9 cellular contexts compared by ENCODE assay signal in the genomic region with DNA sequence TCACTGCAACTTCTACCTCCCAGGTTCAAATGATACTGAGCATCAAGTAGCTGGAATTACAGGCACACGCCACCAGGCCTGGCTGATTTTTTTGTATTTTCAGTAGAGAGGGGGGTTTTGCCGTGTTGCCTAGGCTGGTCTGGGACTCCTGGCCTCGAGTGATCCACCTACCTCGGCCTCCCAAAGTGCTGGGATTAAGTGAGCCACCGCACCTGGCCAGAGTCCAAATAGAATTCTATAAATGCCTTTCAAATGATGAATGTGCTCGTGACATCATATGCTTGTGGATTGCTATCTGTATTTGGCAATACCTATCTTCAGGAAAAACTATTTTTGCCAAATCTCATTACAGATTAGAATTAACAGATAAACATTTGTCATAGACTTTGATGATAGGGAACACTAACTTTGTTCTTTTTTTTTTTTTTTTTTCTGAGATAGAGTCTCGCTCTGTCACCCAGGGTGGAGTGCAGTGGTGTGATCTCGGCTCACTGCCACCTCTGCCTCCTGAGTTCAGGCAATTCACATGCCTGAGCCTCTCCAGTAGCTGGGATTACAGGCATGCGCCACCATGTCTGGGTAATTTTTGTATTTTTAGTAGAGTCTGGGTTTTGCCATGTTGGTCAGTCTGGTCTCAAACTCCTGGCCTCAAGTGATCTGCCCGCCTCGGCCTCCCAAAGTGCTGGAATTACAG. TPM values are rescaled to one million over a fixed set of nuclear protein-coding genes. Genes with fewer than 3 reads are reported as not detected.
DNase-seq lines count a peak whose midpoint lies in the region; ATAC-seq, FAIRE-seq and TF ChIP-seq lines count a peak whose summit lies in the region.
"Not testable (repeated sequence)": the region's sequence is repeated elsewhere in the genome, so short reads cannot be mapped to it uniquely, and the experiment has no call there.
"Had no signal": no experiment of that assay in that cellular context is flagged by ENCODE, and none has a peak within 500 bp of the region (broad histone marks: within the 10 kb centered on the region; RNA-seq: fewer than 3 reads in every experiment).

No MANE protein-coding gene starts in this region.

- not testable (repeated sequence) for H3K4ac ChIP-seq in IMR-90 (ENCODE audit: low read depth, low read length)

- ATAC-seq in IMR-90 (ENCODE audit: low read depth) (peak; percentile 40), body of pancreas (peak; percentile 72), left cardiac atrium (peak; percentile 41 to 75), left lung (peak; percentile 40), mucosa of descending colon (peak; percentile 73), thoracic aorta (ENCODE audit: insufficient number of reproducible peaks, low FRiP score, low read depth) (peak; percentile 43)

- no CpG with 5 or more reads among the region's 11 CpGs for WGBS in IMR-90 (ENCODE audit: extremely low coverage in 2 of 2, insufficient read length in 1 of 2), 2 experiments
- WGBS in body of pancreas, 2 donors = no CpG with 5 or more reads among the region's 11 CpGs

- in situ Hi-C loops in IMR-90 (cut with MboI; ENCODE audit: low sequenced_read_pairs) = not testable (repeated sequence)

- dilution Hi-C loops in IMR-90 (cut with HindIII; ENCODE audit: low sequenced_read_pairs, unreplicated experiment) = not testable (repeated sequence)

- not testable (repeated sequence) for H2AK9ac ChIP-seq in IMR-90 (replicated peaks; ENCODE audit: low read depth, low read length, poor library complexity)

- not testable (repeated sequence) for H4K20me1 ChIP-seq in IMR-90 (ENCODE audit: insufficient read depth, low read length)

- BruUV-seq in IMR-90 (replicated peaks; lab: Mats Ljungman, UMichigan) = not testable (repeated sequence)

- H3K36me3 ChIP-seq in IMR-90 (ENCODE audit: control insufficient read depth, insufficient read depth, low read length); body of pancreas (replicated peaks in 1 of 2; ENCODE audit: insufficient read depth in 1 of 2, low read depth in 2 of 2); left lung; mucosa of descending colon (ENCODE audit: low read depth); thoracic aorta: not testable (repeated sequence)

- peak; percentile 95 for FAIRE-seq in RCC 7860 (lab: Jason Lieb, UNC)

- TF ChIP-seq POLR2A in IMR-90 (IDR thresholded peaks at IDR 0.05; ENCODE audit: low read depth, low read length); body of pancreas (IDR thresholded peaks at IDR 0.05): not testable (repeated sequence)

- H2BK20ac ChIP-seq in IMR-90 (ENCODE audit: low read depth, low read length) = not testable (repeated sequence)

- H3K9me3 ChIP-seq in IMR-90 (ENCODE audit: control insufficient read depth, insufficient read depth, low read length); body of pancreas; left lung; mucosa of descending colon; thoracic aorta: not testable (repeated sequence)

- CTCF ChIA-PET in IMR-90 (lab: Yijun Ruan, JAX) = not testable (repeated sequence)

- not testable (repeated sequence) for H3K27me3 ChIP-seq in IMR-90 (ENCODE audit: control insufficient read depth, insufficient read depth, low read length); body of pancreas; left lung; thoracic aorta (replicated peaks; ENCODE audit: insufficient read depth)

- intact Hi-C loops in IMR-90 (cut with micrococcal nuclease); body of pancreas (cut with DNase I); left cardiac atrium (cut with DNase I); left lung (cut with DNase I); mucosa of descending colon (cut with DNase I, micrococcal nuclease): not testable (repeated sequence)

- not testable (repeated sequence) for H3K4me3 ChIP-seq in IMR-90 (ENCODE audit: insufficient read depth, low read depth, low read length); body of pancreas; left lung; mucosa of descending colon; thoracic aorta

- H3K4me1 ChIP-seq in IMR-90 (ENCODE audit: control insufficient read depth, insufficient read depth, low read length); body of pancreas; left lung; mucosa of descending colon (ENCODE audit: low read depth); thoracic aorta (ENCODE audit: control insufficient read depth in 1 of 2, low read depth in 2 of 2): not testable (repeated sequence)

- not testable (repeated sequence) for H4K91ac ChIP-seq in IMR-90 (ENCODE audit: insufficient read depth, low read depth, low read length)

- H2AFZ ChIP-seq in IMR-90 (replicated peaks; ENCODE audit: low read length, poor library complexity) = not testable (repeated sequence)

- not testable (repeated sequence) for H2AK5ac ChIP-seq in IMR-90 (ENCODE audit: low read depth, low read length)

- not testable (repeated sequence) for H3K18ac ChIP-seq in IMR-90 (ENCODE audit: low read depth, low read length)

- H4K5ac ChIP-seq in IMR-90 (ENCODE audit: low read depth, low read length) = not testable (repeated sequence)

- not testable (repeated sequence) for H3K9ac ChIP-seq in IMR-90 (ENCODE audit: low read depth, low read length)

- not testable (repeated sequence) for H3K27ac ChIP-seq in IMR-90 (ENCODE audit: insufficient read depth, low read length); body of pancreas; left lung; thoracic aorta

- H3K9me1 ChIP-seq in IMR-90 (ENCODE audit: insufficient read depth, low read length) = not testable (repeated sequence)

- H3K14ac ChIP-seq in IMR-90 (replicated peaks; ENCODE audit: low read depth, low read length) = not testable (repeated sequence)

- not testable (repeated sequence) for H4K8ac ChIP-seq in IMR-90 (ENCODE audit: low read depth in 2 of 2, low read length in 2 of 2)

- not testable (repeated sequence) for TF ChIP-seq RAD21 in IMR-90 (IDR thresholded peaks at IDR 0.05; ENCODE audit: low read length)

- DNase-seq in IMR-90; RCC 7860 (ENCODE audit: low spot score); body of pancreas; left cardiac atrium; left lung; mucosa of descending colon; thoracic aorta (ENCODE audit: low spot score): not testable (repeated sequence)

- H3K23ac ChIP-seq in IMR-90 (ENCODE audit: low read depth, low read length) = not testable (repeated sequence)

- not testable (repeated sequence) for H2BK5ac ChIP-seq in IMR-90 (ENCODE audit: low read depth, low read length, poor library complexity, severe bottlenecking)

- not testable (repeated sequence) for TF ChIP-seq CTCF in IMR-90 (conservative IDR thresholded peaks at IDR 0.05; ENCODE audit: low read depth, low read length); body of pancreas (IDR thresholded peaks at IDR 0.05); left lung (IDR thresholded peaks at IDR 0.05); mucosa of descending colon (IDR thresholded peaks at IDR 0.05); thoracic aorta (IDR thresholded peaks at IDR 0.05)

- H2BK15ac ChIP-seq in IMR-90 (ENCODE audit: low read depth, low read length) = not testable (repeated sequence)

- H3K4me2 ChIP-seq in IMR-90 (ENCODE audit: low read depth, low read length) = not testable (repeated sequence)

- not testable (repeated sequence) for H2BK120ac ChIP-seq in IMR-90 (ENCODE audit: low read depth, low read length)

- H3K79me1 ChIP-seq in IMR-90 (ENCODE audit: low read depth in 1 of 2, low read length in 2 of 2) = not testable (repeated sequence)

- H3K56ac ChIP-seq in IMR-90 (ENCODE audit: extremely low read depth, insufficient read depth, low read length) = not testable (repeated sequence)

- POLR2A ChIA-PET in IMR-90 (lab: Charles Lee; ENCODE audit: unreplicated experiment) = not testable (repeated sequence)

RNA-seq across cellular contexts. Expression of gene EIF3C, which starts 17.9 kb away (rescaled TPM):
- total RNA-seq in IMR-90 (2012; rRNA removed) (132 and 184 TPM in 2 replicates), body of pancreas (100 to 1,000 TPM; 145 to 314 TPM), left cardiac atrium (100 to 1,000 TPM; 398 to 532 TPM), left lung (100 to 1,000 TPM; 354 to 395 TPM), mucosa of descending colon (100 to 1,000 TPM; 298 to 526 (median 426) TPM), thoracic aorta (100 to 1,000 TPM; 167 to 206 TPM)
- 260 and 325 TPM in 2 replicates for polyA plus RNA-seq in IMR-90 (2012; rRNA removed)
- polyA plus RNA-seq in IMR-90 (2012; cell fraction: cytosol; rRNA removed) = 212 and 251 TPM in 2 replicates
- polyA plus RNA-seq in IMR-90 (2012; cell fraction: nucleus; rRNA removed; ENCODE audit: low replicate concordance) = 201 and 309 TPM in 2 replicates

RNA-seq across cellular contexts. Expression of gene NPIPB8, which starts 55.5 kb away (rescaled TPM):
- total RNA-seq in IMR-90 (2012; rRNA removed) (not detected in 2 replicates), body of pancreas (under 1 TPM in 1 of 2 donors, not detected in 1; 0.52 TPM), left cardiac atrium (under 1 TPM; 0.27 to 0.73 TPM), left lung (under 1 TPM; 0.16 to 0.38 TPM), mucosa of descending colon (10 to 100 TPM in 1 of 3 donors, 1 to 10 TPM in 1, under 1 TPM in 1; 0.92 to 10.1 (median 1.2) TPM), thoracic aorta (not detected)
- not detected in 2 replicates for polyA plus RNA-seq in IMR-90 (2012; rRNA removed)
- not detected in 2 replicates for polyA plus RNA-seq in IMR-90 (2012; cell fraction: cytosol; rRNA removed)
- 0.26 TPM in 1 of 2 replicates, not detected in the other for polyA plus RNA-seq in IMR-90 (2012; cell fraction: nucleus; rRNA removed; ENCODE audit: low replicate concordance)
- total RNA-seq: A172 had no signal
- polyA plus RNA-seq: CD4-positive, CD25-positive, alpha-beta regulatory T cell had no signal

RNA-seq across cellular contexts. Expression of gene NPIPB9, which starts 58.2 kb away (rescaled TPM):
- total RNA-seq in IMR-90 (2012; rRNA removed) (0.56 TPM in 1 of 2 replicates, not detected in the other), body of pancreas (1 to 10 TPM in 1 of 2 donors, not detected in 1; 6.7 TPM), left cardiac atrium (under 1 TPM in 1 of 2 donors, not detected in 1; 0.35 TPM), left lung (1 to 10 TPM; 1.2 to 1.5 TPM), mucosa of descending colon (1 to 10 TPM; 4.1 to 6.4 (median 4.4) TPM), thoracic aorta (1 to 10 TPM; 3.0 to 8.4 TPM)
- 0.11 and 0.15 TPM in 2 replicates for polyA plus RNA-seq in IMR-90 (2012; rRNA removed)
- 0.02 TPM in 1 of 2 replicates, not detected in the other for polyA plus RNA-seq in IMR-90 (2012; cell fraction: cytosol; rRNA removed)
- polyA plus RNA-seq in IMR-90 (2012; cell fraction: nucleus; rRNA removed; ENCODE audit: low replicate concordance) = 0.24 and 1.2 TPM in 2 replicates
